ENCODE assay signal across 14 cellular contexts in genomic region chr3:125035217-125035616, GRCh38. TPM values are rescaled to one million over a fixed set of nuclear protein-coding genes. Genes with fewer than 3 reads are reported as not detected.
DNase-seq lines count a peak whose midpoint lies in the region; ATAC-seq and TF ChIP-seq lines count a peak whose summit lies in the region.
"Had no signal": no experiment of that assay in that cellular context is flagged by ENCODE, and none has a peak within 500 bp of the region (broad histone marks: within the 10 kb centered on the region; RNA-seq: fewer than 3 reads in every experiment).

No MANE protein-coding gene starts in this region.

- H3K27me3 Mint-ChIP-seq in activated B cell treated with CpG ODN at 0.5 μM for 24 hours = no peaks in the 10 kb centered on the region
- H3K27me3 Mint-ChIP-seq: IgD-negative memory B cell had no signal

- no peak overlapping the region for H3K27ac Mint-ChIP-seq in activated B cell treated with CpG ODN at 0.5 μM for 24 hours
- H3K27ac Mint-ChIP-seq: IgD-negative memory B cell, mesothelial cell of epicardium had no signal

- DNase-seq in GM10248 (ENCODE audit: extremely low spot score) (peak; percentile 64), activated B cell treated with CpG ODN at 0.5 μM for 24 hours (no peak), amniotic stem cell (lab: John Stamatoyannopoulos, UW) (no peak), activated gamma-delta T cell treated with Interleukin-2 at 50 U/mL for 16 hours (no peak), NCI-H748 treated with DMSO at 0.1 percent for 48 hours (lab: John Stamatoyannopoulos, UW) (no peak)
- no peak for DNase-seq in activated effector memory CD4-positive, alpha-beta T cell treated with Interleukin-2 at 50 U/mL for 16 hours
- DNase-seq: DMS79 treated with DMSO at 0.1 percent for 48 hours; Peyer's patch; stimulated activated CD4-positive, alpha-beta T cell treated with anti-CD3 and anti-CD28 coated beads, Interleukin-4, amount 100 ng/mL, for 4 hours; T-helper 9 cell had no signal

- peaks cover 6% of the 10 kb centered on the region for H3K36me3 Mint-ChIP-seq in activated B cell treated with CpG ODN at 0.5 μM for 24 hours (ENCODE audit: low read depth)

- POLR2A ChIA-PET in GM10248 (lab: Yijun Ruan, JAX) (no interaction called here), activated B cell treated with CpG ODN at 0.5 μM for 24 hours (lab: Charles Lee) (interaction anchor here (1.0 kb wide), 1 partner anchor 17 kb away, joined by 3 read pairs; no protein-coding TSS in a partner anchor)

- no peak overlapping the region for H3K4me3 Mint-ChIP-seq in activated B cell treated with CpG ODN at 0.5 μM for 24 hours
- H3K4me3 Mint-ChIP-seq: IgD-negative memory B cell, mesothelial cell of epicardium had no signal

- no peaks in the 10 kb centered on the region for H3K9me3 Mint-ChIP-seq in activated B cell treated with CpG ODN at 0.5 μM for 24 hours

- H3K4me1 Mint-ChIP-seq in activated B cell treated with CpG ODN at 0.5 μM for 24 hours = peaks cover 10% of the 10 kb centered on the region

- CTCF ChIA-PET in GM10248 (lab: Yijun Ruan, JAX) = interaction anchor here (1.0 to 1.7 kb wide), 2 partner anchors 13 to 15 kb away, joined by 3 to 5 read pairs; no protein-coding TSS in a partner anchor
- CTCF ChIA-PET in activated B cell treated with CpG ODN at 0.5 μM for 24 hours (lab: Charles Lee) = no interaction called here

- TF ChIP-seq CTCF in GM10248 (IDR thresholded peaks at IDR 0.05; ENCODE audit: control extremely low read depth, extremely low read depth, low read depth, missing control alignments) (no peak), activated B cell treated with CpG ODN at 0.5 μM for 24 hours (IDR thresholded peaks at IDR 0.05) (no peak)

- intact Hi-C loops in activated B cell treated with CpG ODN at 0.5 μM for 24 hours (cut with micrococcal nuclease) = no loop called here

- peak; percentile 76 for ATAC-seq in GM18870 (IDR thresholded peaks at IDR 0.05; ENCODE audit: unreplicated experiment)
- ATAC-seq in HG02642 (IDR thresholded peaks at IDR 0.05; ENCODE audit: poor library complexity, unreplicated experiment) = peak; percentile 56
- ATAC-seq in activated B cell treated with CpG ODN at 0.5 μM for 24 hours (ENCODE audit: low read depth) = peak; percentile 56

RNA-seq across cellular contexts. Expression of gene HEG1, which starts 20.6 kb away (rescaled TPM):
- total RNA-seq in activated B cell treated with CpG ODN at 0.5 μM for 24 hours = 6.1 and 7.2 TPM in 2 replicates
